8 cellular contexts compared by ENCODE assay signal in the genomic region with DNA sequence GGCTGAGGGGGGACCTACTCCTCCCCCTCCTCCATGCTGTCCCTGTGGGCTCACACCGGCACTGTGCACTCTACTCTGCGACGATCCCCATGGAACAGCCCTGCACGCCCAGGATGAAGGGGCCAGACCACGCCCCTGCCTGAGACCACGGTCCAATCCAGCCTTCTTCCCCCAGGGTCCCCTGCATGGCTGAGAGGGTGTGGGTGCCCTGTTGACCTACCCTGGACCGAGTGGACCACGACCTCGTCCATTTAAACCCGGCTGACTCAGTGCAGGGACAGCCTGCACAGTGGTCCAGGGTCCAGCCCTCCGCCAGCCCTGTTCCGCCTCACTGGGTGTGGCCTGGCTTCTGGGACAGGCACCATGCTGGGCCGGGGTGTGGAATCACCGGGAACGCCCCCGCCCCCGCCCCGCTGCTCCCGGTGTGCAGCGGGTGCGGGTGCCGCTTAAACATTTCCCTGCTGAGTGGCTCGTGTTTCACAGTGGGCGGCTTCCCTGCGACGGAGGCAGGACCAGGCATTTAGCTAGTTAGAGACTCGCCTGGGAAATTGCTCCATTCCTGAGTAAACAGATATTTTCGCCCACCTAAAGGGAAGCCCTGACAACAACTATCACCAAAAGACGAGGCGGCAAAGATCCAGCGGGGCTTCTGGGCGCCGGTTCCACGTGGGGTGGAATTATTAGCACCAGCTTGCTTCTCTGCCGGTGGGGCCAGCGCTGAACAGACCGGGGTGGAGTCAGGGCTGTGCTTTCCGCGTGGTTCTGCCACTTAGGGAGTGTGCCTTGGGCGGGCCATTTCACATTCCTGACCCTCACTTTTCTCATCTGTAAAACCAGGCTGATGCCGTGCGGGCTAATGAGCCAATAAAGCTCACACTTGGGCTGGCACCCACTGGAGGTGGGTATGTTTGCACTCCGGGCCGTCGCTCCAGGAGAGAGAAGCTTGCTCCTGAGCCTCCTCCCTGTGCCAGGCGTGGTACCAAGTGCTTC. TPM values are rescaled to one million over a fixed set of nuclear protein-coding genes. Genes with fewer than 3 reads are reported as not detected.
DNase-seq lines count a peak whose midpoint lies in the region; ATAC-seq and TF ChIP-seq lines count a peak whose summit lies in the region.

No MANE protein-coding gene starts in this region.

- CTCF ChIA-PET in AG04450 (lab: Charles Lee) = interaction anchor here (1.7 kb wide), 1 partner anchor 83 kb away, joined by 5 read pairs; no protein-coding TSS in a partner anchor
- CTCF ChIA-PET in WTC11 (lab: Charles Lee) = interaction anchor here (0.8 to 1.8 kb wide), 7 partner anchors 54 to 131 kb away, joined by 3 to 7 read pairs (median 4); no protein-coding TSS in a partner anchor

- TF ChIP-seq POLR2A in tibial nerve (IDR thresholded peaks at IDR 0.05) = peak in 1 of 2 donors; percentile 14

- no peak overlapping the region for H3K9ac ChIP-seq in iPS-18a (ENCODE audit: low read length)

- WGBS in tibial nerve, 2 donors = 5 to 12% methylated on average over 15 to 35 of the region's 46 CpGs

- POLR2A ChIA-PET in AG04450 (lab: Yijun Ruan, JAX) = no interaction called here
- POLR2A ChIA-PET in WTC11 (lab: Charles Lee) = interaction anchor here (1.1 kb wide), 1 partner anchor 9 kb away, joined by 4 read pairs; no protein-coding TSS in a partner anchor

- peaks cover 42% of the 10 kb centered on the region for H3K27me3 ChIP-seq in AG04450 (ENCODE audit: control insufficient read depth, insufficient read depth, low read length)
- peaks cover 87% of the 10 kb centered on the region for H3K27me3 ChIP-seq in HAP-1 (ENCODE audit: low read depth)
- H3K27me3 ChIP-seq in iPS-18a (ENCODE audit: control insufficient read depth, insufficient read depth, low read length) = peaks cover 48% of the 10 kb centered on the region
- peaks cover 0 to 52% of the 10 kb centered on the region in 2 donors for H3K27me3 ChIP-seq in tibial nerve

- H3K4me3 ChIP-seq in AG04450 (ENCODE audit: low read depth, low read length) = 0 out of 2 replicates have a peak overlapping the region, but pooled peaks have one; percentile 2
- H3K4me3 ChIP-seq in HAP-1 = no peak overlapping the region
- H3K4me3 ChIP-seq in iPS-18a (ENCODE audit: low read length) = peak overlapping the region; percentile 39
- H3K4me3 ChIP-seq in tibial nerve = peak overlapping the region in 3 of 4 donors; percentile 1 to 35 (median 25)

- ATAC-seq in WTC11 = peak; percentile 53
- ATAC-seq in T-helper 17 cell = no peak

- H3K27ac Mint-ChIP-seq in WTC11 (no peak overlapping the region), T-helper 17 cell (no peak overlapping the region)

- H3K36me3 ChIP-seq in HAP-1 (replicated peaks) (no peaks in the 10 kb centered on the region), iPS-18a (ENCODE audit: control insufficient read depth, low read depth, low read length) (no peaks in the 10 kb centered on the region), tibial nerve (no peaks in the 10 kb centered on the region)

- peak overlapping the region; percentile 58 for H3K4me3 Mint-ChIP-seq in WTC11
- H3K4me3 Mint-ChIP-seq in T-helper 17 cell = no peak overlapping the region

- H3K27ac ChIP-seq in AG04450 (ENCODE audit: low read depth, low read length) (no peak overlapping the region), iPS-18a (ENCODE audit: low read length) (no peak overlapping the region), tibial nerve (peak overlapping the region in 3 of 4 donors; percentile 45 to 75 (median 50))

- DNase-seq in AG04450 (ENCODE audit: low read depth, low spot score) (no peak), HAP-1 (ENCODE audit: low spot score in 2 of 2) (peak; percentile 16 to 73), WTC11 (ENCODE audit: low spot score) (peak; percentile 42), tibial nerve (ENCODE audit: low spot score in 2 of 2) (peak; percentile 15 to 45), NCI-H526 treated with DMSO at 0.1 percent for 48 hours (lab: John Stamatoyannopoulos, UW) (no peak), T-helper 17 cell (no peak), T-helper 1 cell (no peak)

- H3K9me3 ChIP-seq in AG04450 (ENCODE audit: control insufficient read depth, insufficient read depth, low read length) (no peaks in the 10 kb centered on the region; the same call in 1 of the 2 replicates), HAP-1 (no peaks in the 10 kb centered on the region), iPS-18a (ENCODE audit: control insufficient read depth, low read depth, low read length) (no peaks in the 10 kb centered on the region), tibial nerve (no peaks in the 10 kb centered on the region), T-helper 17 cell (ENCODE audit: control insufficient read depth, low read length, poor library complexity, severe bottlenecking) (no peaks in the 10 kb centered on the region)

- in situ Hi-C loops in HAP-1 (cut with MboI; ENCODE audit: low sequenced_read_pairs) = no loop called here

- peaks cover 19% of the 10 kb centered on the region for H3K27me3 Mint-ChIP-seq in WTC11 (ENCODE audit: low read depth)
- H3K27me3 Mint-ChIP-seq in T-helper 17 cell = peaks cover 60% of the 10 kb centered on the region

- H3K9me3 Mint-ChIP-seq in WTC11 = no peaks in the 10 kb centered on the region

- peak in 1 of 2 donors; percentile 12 for TF ChIP-seq EP300 in tibial nerve (IDR thresholded peaks at IDR 0.05)

- peaks cover 19% of the 10 kb centered on the region for H3K4me1 Mint-ChIP-seq in WTC11
- peaks cover 6% of the 10 kb centered on the region for H3K4me1 Mint-ChIP-seq in T-helper 17 cell

- H3K36me3 Mint-ChIP-seq in WTC11 = no peaks in the 10 kb centered on the region
- peaks cover 2% of the 10 kb centered on the region for H3K36me3 Mint-ChIP-seq in T-helper 17 cell (ENCODE audit: low read depth)

- no peak for TF ChIP-seq CTCF in AG04450 (IDR thresholded peaks at IDR 0.05; ENCODE audit: low read depth, low read length)
- no peak for TF ChIP-seq CTCF in WTC11 (IDR thresholded peaks at IDR 0.05)
- no peak for TF ChIP-seq CTCF in tibial nerve (IDR thresholded peaks at IDR 0.05)

- H3K4me1 ChIP-seq in HAP-1 (0 out of 2 replicates have a peak, but pooled peaks cover 2% of the 10 kb centered on the region), iPS-18a (ENCODE audit: control insufficient read depth, low read depth, low read length) (peaks cover 10% of the 10 kb centered on the region), tibial nerve (peaks cover 0 to 37% (median 7%) of the 10 kb centered on the region in 4 donors)

TF ChIP-seq in WTC11, 78 proteins besides CTCF, POLR2A, EP300 and RAD21 (continues in another document):
- TF ChIP-seq FOXP1 (CRISPR knock-in tag; IDR thresholded peaks at IDR 0.05; ENCODE audit: borderline replicate concordance) (peak; percentile 44; the same call in 1 of the 2 replicates), NR1H2 (CRISPR knock-in tag; IDR thresholded peaks at IDR 0.05) (no peak), ZNF232 (CRISPR knock-in tag; IDR thresholded peaks at IDR 0.05) (no peak), ZNF138 (CRISPR knock-in tag; conservative IDR thresholded peaks at IDR 0.05) (0 out of 2 replicates have a peak, but pooled peaks have one; percentile 66)
- TF ChIP-seq, protein P1, sequence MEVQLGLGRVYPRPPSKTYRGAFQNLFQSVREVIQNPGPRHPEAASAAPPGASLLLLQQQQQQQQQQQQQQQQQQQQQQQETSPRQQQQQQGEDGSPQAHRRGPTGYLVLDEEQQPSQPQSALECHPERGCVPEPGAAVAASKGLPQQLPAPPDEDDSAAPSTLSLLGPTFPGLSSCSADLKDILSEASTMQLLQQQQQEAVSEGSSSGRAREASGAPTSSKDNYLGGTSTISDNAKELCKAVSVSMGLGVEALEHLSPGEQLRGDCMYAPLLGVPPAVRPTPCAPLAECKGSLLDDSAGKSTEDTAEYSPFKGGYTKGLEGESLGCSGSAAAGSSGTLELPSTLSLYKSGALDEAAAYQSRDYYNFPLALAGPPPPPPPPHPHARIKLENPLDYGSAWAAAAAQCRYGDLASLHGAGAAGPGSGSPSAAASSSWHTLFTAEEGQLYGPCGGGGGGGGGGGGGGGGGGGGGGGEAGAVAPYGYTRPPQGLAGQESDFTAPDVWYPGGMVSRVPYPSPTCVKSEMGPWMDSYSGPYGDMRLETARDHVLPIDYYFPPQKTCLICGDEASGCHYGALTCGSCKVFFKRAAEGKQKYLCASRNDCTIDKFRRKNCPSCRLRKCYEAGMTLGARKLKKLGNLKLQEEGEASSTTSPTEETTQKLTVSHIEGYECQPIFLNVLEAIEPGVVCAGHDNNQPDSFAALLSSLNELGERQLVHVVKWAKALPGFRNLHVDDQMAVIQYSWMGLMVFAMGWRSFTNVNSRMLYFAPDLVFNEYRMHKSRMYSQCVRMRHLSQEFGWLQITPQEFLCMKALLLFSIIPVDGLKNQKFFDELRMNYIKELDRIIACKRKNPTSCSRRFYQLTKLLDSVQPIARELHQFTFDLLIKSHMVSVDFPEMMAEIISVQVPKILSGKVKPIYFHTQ (CRISPR knock-in tag; IDR thresholded peaks at IDR 0.05) = no peak
- TF ChIP-seq, protein P2, sequence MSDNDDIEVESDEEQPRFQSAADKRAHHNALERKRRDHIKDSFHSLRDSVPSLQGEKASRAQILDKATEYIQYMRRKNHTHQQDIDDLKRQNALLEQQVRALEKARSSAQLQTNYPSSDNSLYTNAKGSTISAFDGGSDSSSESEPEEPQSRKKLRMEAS (CRISPR knock-in tag; IDR thresholded peaks at IDR 0.05) = no peak
- TF ChIP-seq, protein P3, sequence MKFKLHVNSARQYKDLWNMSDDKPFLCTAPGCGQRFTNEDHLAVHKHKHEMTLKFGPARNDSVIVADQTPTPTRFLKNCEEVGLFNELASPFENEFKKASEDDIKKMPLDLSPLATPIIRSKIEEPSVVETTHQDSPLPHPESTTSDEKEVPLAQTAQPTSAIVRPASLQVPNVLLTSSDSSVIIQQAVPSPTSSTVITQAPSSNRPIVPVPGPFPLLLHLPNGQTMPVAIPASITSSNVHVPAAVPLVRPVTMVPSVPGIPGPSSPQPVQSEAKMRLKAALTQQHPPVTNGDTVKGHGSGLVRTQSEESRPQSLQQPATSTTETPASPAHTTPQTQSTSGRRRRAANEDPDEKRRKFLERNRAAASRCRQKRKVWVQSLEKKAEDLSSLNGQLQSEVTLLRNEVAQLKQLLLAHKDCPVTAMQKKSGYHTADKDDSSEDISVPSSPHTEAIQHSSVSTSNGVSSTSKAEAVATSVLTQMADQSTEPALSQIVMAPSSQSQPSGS (CRISPR knock-in tag; IDR thresholded peaks at IDR 0.05; ENCODE audit: borderline replicate concordance, low read depth) = no peak

RNA-seq across cellular contexts. Expression of a gene that starts 22.6 kb away (rescaled TPM):
- not detected in 2 replicates for polyA plus RNA-seq in AG04450 (2011; rRNA removed)
- polyA minus RNA-seq in AG04450 (2011; rRNA and poly(A)+ RNA removed) = not detected in 2 replicates
- total RNA-seq in WTC11 (2021) (0.23 to 0.34 TPM (median 0.24 TPM) in 3 replicates), tibial nerve (1 to 10 TPM in 1 of 4 donors, under 1 TPM in 2, not detected in 1; under 0.01 to 1.2 (median 0.22) TPM), T-helper 17 cell (under 1 TPM in 1 of 2 donors, not detected in 1; 0.18 TPM)

RNA-seq across cellular contexts. Expression of a gene that starts 49.5 kb away (rescaled TPM):
- polyA plus RNA-seq in AG04450 (2011; rRNA removed) = not detected in 2 replicates
- polyA minus RNA-seq in AG04450 (2011; rRNA and poly(A)+ RNA removed) = not detected in 2 replicates
- total RNA-seq in WTC11 (2021) (2.0 to 3.1 TPM (median 2.7 TPM) in 3 replicates), tibial nerve (1 to 10 TPM in 2 of 4 donors, under 1 TPM in 1, not detected in 1; 0.90 to 2.2 (median 1.0) TPM), T-helper 17 cell (not detected)

Comparison
In these comparisons a context has a peak if more than half of its experiments do, and no peak if none do; other contexts are left out.
1. DNase-seq: peak in HAP-1 (2 of 2), WTC11 (single experiment) and tibial nerve (2 of 2); none in AG04450 (single experiment), NCI-H526 treated with DMSO at 0.1 percent for 48 hours (single experiment), T-helper 17 cell (0 of 3) and T-helper 1 cell (0 of 5).
2. H3K27ac ChIP-seq: peak in tibial nerve (3 of 4); none in AG04450 (single experiment) and iPS-18a (single experiment).